Comparison of ENCODE assay signal across 21 cellular contexts in the genomic region with DNA sequence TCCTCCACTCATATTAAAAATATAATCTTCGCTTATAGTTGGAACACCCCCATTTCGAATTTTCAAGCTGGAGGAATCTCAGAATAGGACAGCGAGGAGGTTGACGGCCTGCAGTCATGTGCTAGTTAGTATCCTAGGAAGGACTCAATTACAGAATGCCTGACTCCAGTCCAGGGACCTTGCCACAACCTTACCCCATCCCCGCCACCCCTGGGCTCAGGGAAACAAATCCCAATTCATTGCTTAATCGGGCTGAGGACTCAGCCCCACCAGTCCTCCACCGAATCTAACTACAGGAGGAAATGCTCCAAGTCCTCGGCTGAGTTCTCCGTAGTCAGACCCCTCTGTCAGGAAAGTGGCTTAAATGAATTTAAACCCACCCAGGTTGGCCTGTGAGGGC. TPM values are rescaled to one million over a fixed set of nuclear protein-coding genes. Genes with fewer than 3 reads are reported as not detected.
A peak's percentile ranks its signal among the peaks of the same experiment; 100 is the strongest.
DNase-seq lines count a peak whose midpoint lies in the region; TF ChIP-seq lines count a peak whose summit lies in the region.
"Had no signal": no experiment of that assay in that cellular context is flagged by ENCODE, and none has a peak within 500 bp of the region (broad histone marks: within the 10 kb centered on the region; RNA-seq: fewer than 3 reads in every experiment).

No MANE protein-coding gene starts in this region.

- intact Hi-C loops in testis (cut with DNase I; ENCODE audit: low total_unique reads) = loop anchor here (5.0 kb wide), 1 partner anchor 414 kb away; no protein-coding TSS in a partner anchor

- no peaks in the 10 kb centered on the region for H4K20me1 ChIP-seq in BLaER1 treated with 17β-estradiol and CSF1 and Interleukin-3, amounts not matched to agents 10 nM and 100 nM
- no peaks in the 10 kb centered on the region for H4K20me1 ChIP-seq in neural progenitor cell (ENCODE audit: low read depth)

- peaks cover 12 to 40% (median 36%) of the 10 kb centered on the region in 10 experiments for H3K4me1 ChIP-seq in BLaER1 treated with 17β-estradiol and CSF1 and Interleukin-3, amounts not matched to agents 10 nM and 100 nM
- peaks cover 5% of the 10 kb centered on the region for H3K4me1 ChIP-seq in neural progenitor cell
- peaks cover 15% of the 10 kb centered on the region for H3K4me1 ChIP-seq in testis

- H3K36me3 ChIP-seq in BLaER1 treated with 17β-estradiol and CSF1 and Interleukin-3, amounts not matched to agents 10 nM and 100 nM = no peaks in the 10 kb centered on the region
- no peaks in the 10 kb centered on the region for H3K36me3 ChIP-seq in neural progenitor cell
- no peaks in the 10 kb centered on the region for H3K36me3 ChIP-seq in testis (ENCODE audit: low read depth, missing control alignments)
- H3K36me3 ChIP-seq: lower lobe of right lung had no signal

- H3K27ac ChIP-seq in BLaER1 treated with 17β-estradiol and CSF1 and Interleukin-3, amounts not matched to agents 10 nM and 100 nM = peak overlapping the region in 5 of 11 experiments; percentile 0 to 49 (median 25); a peak in 4 of 22 replicates
- H3K27ac ChIP-seq in neural progenitor cell (no peak overlapping the region), testis (peak overlapping the region; percentile 55 to 56)
- H3K27ac ChIP-seq: A549, HL-60, lower lobe of right lung, RWPE1, SK-N-MC had no signal

- peak overlapping the region in 8 of 11 experiments; percentile 14 to 69 (median 30); a peak in 12 of 22 replicates for H3K9ac ChIP-seq in BLaER1 treated with 17β-estradiol and CSF1 and Interleukin-3, amounts not matched to agents 10 nM and 100 nM
- no peak overlapping the region for H3K9ac ChIP-seq in neural progenitor cell

- peaks cover 2% of the 10 kb centered on the region for H3K9me3 Mint-ChIP-seq in neural progenitor cell
- H3K9me3 Mint-ChIP-seq: activated CD4-positive, alpha-beta memory T cell treated with anti-CD3 and anti-CD28 coated beads, Interleukin-2, amount 10 ng/mL, durations not matched to agents 7 days and 5 days; CD8-positive, alpha-beta memory T cell; T-helper 1 cell treated with Interleukin-12 subunit alpha and Interleukin-12 subunit beta and Interleukin-4 antibody, amounts not matched to agents 30 μg/mL and 1 μg/mL, for 36 hours had no signal

- peak overlapping the region in 7 of 10 experiments; percentile 11 to 53 (median 38); a peak in 11 of 20 replicates for H3K4me3 ChIP-seq in BLaER1 treated with 17β-estradiol and CSF1 and Interleukin-3, amounts not matched to agents 10 nM and 100 nM
- H3K4me3 ChIP-seq in neural progenitor cell = no peak overlapping the region
- H3K4me3 ChIP-seq in testis = no peak overlapping the region
- H3K4me3 ChIP-seq: A549, lower lobe of right lung, SK-N-MC, skin epidermis had no signal

- H3K9me3 ChIP-seq in BLaER1 treated with 17β-estradiol and CSF1 and Interleukin-3, amounts not matched to agents 10 nM and 100 nM (replicated peaks in 1 of 11) = no peaks in the 10 kb centered on the region
- H3K9me3 ChIP-seq in neural progenitor cell (ENCODE audit: low read depth) (no peaks in the 10 kb centered on the region), testis (no peaks in the 10 kb centered on the region)
- H3K9me3 ChIP-seq: A549, lower lobe of right lung had no signal

- 76 to 93% methylated on average over 5 to 9 of the region's 9 CpGs for WGBS in testis, 2 donors

- H3K4me3 Mint-ChIP-seq in neural progenitor cell = no peak overlapping the region
- H3K4me3 Mint-ChIP-seq: activated CD4-positive, alpha-beta memory T cell treated with anti-CD3 and anti-CD28 coated beads, Interleukin-2, amount 10 ng/mL, durations not matched to agents 7 days and 5 days; activated naive CD8-positive, alpha-beta T cell; CD8-positive, alpha-beta memory T cell; T-helper 1 cell treated with Interleukin-12 subunit alpha and Interleukin-12 subunit beta and Interleukin-4 antibody, amounts not matched to agents 30 μg/mL and 1 μg/mL, for 36 hours had no signal

- peaks cover 11% of the 10 kb centered on the region for H3K4me1 Mint-ChIP-seq in neural progenitor cell

- peak overlapping the region; percentile 68 to 97 (median 89) for H3K4me2 ChIP-seq in BLaER1 treated with 17β-estradiol and CSF1 and Interleukin-3, amounts not matched to agents 10 nM and 100 nM
- no peak overlapping the region for H3K4me2 ChIP-seq in neural progenitor cell
- H3K4me2 ChIP-seq: A549 had no signal

- H3K27me3 ChIP-seq in BLaER1 treated with 17β-estradiol and CSF1 and Interleukin-3, amounts not matched to agents 10 nM and 100 nM = peaks cover 0 to 22% (median 0%) of the 10 kb centered on the region in 11 experiments; a peak in 4 of 22 replicates
- H3K27me3 ChIP-seq in neural progenitor cell = no peaks in the 10 kb centered on the region
- H3K27me3 ChIP-seq in testis = no peaks in the 10 kb centered on the region

- DNase-seq in fibroblast of gingiva (ENCODE audit: low read depth) (peak; percentile 6), neural progenitor cell (ENCODE audit: low spot score) (no peak), testis (no peak), Kasumi-1 (lab: John Stamatoyannopoulos, UW) (no peak), amniotic stem cell (lab: John Stamatoyannopoulos, UW) (no peak), NCI-H2081 (lab: John Stamatoyannopoulos, UW) (no peak), HT-29 (ENCODE audit: low spot score) (no peak)
- DNase-seq: activated CD4-positive, alpha-beta memory T cell treated with anti-CD3 and anti-CD28 coated beads, Interleukin-2, amount 10 ng/mL, durations not matched to agents 7 days and 5 days; CD8-positive, alpha-beta memory T cell; cerebellar nuclear complex; lower lobe of right lung; NCI-H1436 had no signal

- no peak for TF ChIP-seq POLR2A in testis (IDR thresholded peaks at IDR 0.05)

- H3K27ac Mint-ChIP-seq in neural progenitor cell = no peak overlapping the region
- H3K27ac Mint-ChIP-seq: activated CD4-positive, alpha-beta memory T cell treated with anti-CD3 and anti-CD28 coated beads, Interleukin-2, amount 10 ng/mL, durations not matched to agents 7 days and 5 days; activated naive CD8-positive, alpha-beta T cell; CD8-positive, alpha-beta memory T cell; T-helper 1 cell treated with Interleukin-12 subunit alpha and Interleukin-12 subunit beta and Interleukin-4 antibody, amounts not matched to agents 30 μg/mL and 1 μg/mL, for 36 hours had no signal

- peaks cover 6% of the 10 kb centered on the region for H3K27me3 Mint-ChIP-seq in neural progenitor cell (ENCODE audit: insufficient read depth, low read depth)

- H2AFZ ChIP-seq in neural progenitor cell (replicated peaks) = peak overlapping the region; percentile 27

- no peaks in the 10 kb centered on the region for H3K79me2 ChIP-seq in neural progenitor cell (ENCODE audit: low read depth)

- TF ChIP-seq CTCF in neural progenitor cell (IDR thresholded peaks at IDR 0.05) = no peak
- no peak for TF ChIP-seq CTCF in testis (IDR thresholded peaks at IDR 0.05)

- no peaks in the 10 kb centered on the region for H3F3A ChIP-seq in neural progenitor cell (ENCODE audit: low read depth)

- no peaks in the 10 kb centered on the region for H3K36me3 Mint-ChIP-seq in neural progenitor cell
- H3K36me3 Mint-ChIP-seq: activated naive CD8-positive, alpha-beta T cell; CD8-positive, alpha-beta memory T cell had no signal

RNA-seq across cellular contexts. Expression of a gene that starts 31.7 kb away (rescaled TPM):
- total RNA-seq in neural progenitor cell (ENCODE audit: low replicate concordance) (0.15 and 2.3 TPM in 2 replicates), testis (10 to 100 TPM; 42.4 to 65.4 TPM)
- 14.1 TPM for polyA plus RNA-seq in testis (ENCODE audit: insufficient read depth, low read depth, low replicate concordance)
- total RNA-seq in HT-29 (2014; rRNA removed; shearing (Covaris generic)) = 15.1 and 17.1 TPM in 2 replicates
- total RNA-seq: pulmonary artery endothelial cell had no signal
- polyA plus RNA-seq: CD8-positive, alpha-beta memory T cell had no signal

Comparison
In these comparisons a context has a peak if more than half of its experiments do, and no peak if none do; other contexts are left out.
1. H3K4me3 ChIP-seq: peak in BLaER1 treated with 17β-estradiol and CSF1 and Interleukin-3, amounts not matched to agents 10 nM and 100 nM (7 of 10); none in neural progenitor cell (single experiment) and testis (0 of 2).